10 cellular contexts compared by ENCODE assay signal in the genomic region with DNA sequence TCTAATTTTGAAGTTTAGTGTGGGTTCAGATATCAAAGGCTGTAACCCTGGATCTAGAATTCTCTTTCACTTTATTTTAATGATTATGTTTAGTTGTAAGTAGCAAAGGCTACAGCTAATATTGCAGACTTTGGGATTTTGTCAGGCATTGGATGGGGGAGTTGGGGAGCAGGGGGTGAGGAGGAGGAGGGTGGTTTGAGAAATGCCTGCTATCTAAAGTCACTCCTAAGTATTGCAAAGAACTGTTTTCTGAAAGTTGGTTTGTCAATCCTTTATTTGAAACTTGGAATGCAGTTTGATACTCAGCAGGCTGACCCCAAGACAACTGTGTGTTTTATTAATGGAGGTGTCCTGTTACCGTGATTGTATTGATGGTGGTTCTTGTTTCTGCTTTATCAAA. TPM values are rescaled to one million over a fixed set of nuclear protein-coding genes. Genes with fewer than 3 reads are reported as not detected.
DNase-seq lines count a peak whose midpoint lies in the region; ATAC-seq and TF ChIP-seq lines count a peak whose summit lies in the region.
"Had no signal": no experiment of that assay in that cellular context is flagged by ENCODE, and none has a peak within 500 bp of the region (broad histone marks: within the 10 kb centered on the region; RNA-seq: fewer than 3 reads in every experiment).

No MANE protein-coding gene starts in this region.

- intact Hi-C loops in stomach (cut with DNase I; ENCODE audit: low total_unique reads): loop anchor here (10.0 kb wide), 1 partner anchor 317 kb away; a partner anchor contains a TSS

- no peak for ATAC-seq in activated CD8-positive, alpha-beta memory T cell treated with anti-CD3 and anti-CD28 coated beads, Interleukin-2, amount 10 ng/mL, durations not matched to agents 7 days and 5 days
- no peak for ATAC-seq in activated CD8-positive, alpha-beta T cell treated with anti-CD3 and anti-CD28 coated beads, Interleukin-2, amount 10 ng/mL, durations not matched to agents 7 days and 5 days

- no peaks in the 10 kb centered on the region for H3K27me3 ChIP-seq in stomach

- peaks cover 15 to 29% (median 24%) of the 10 kb centered on the region in 4 donors for H3K4me1 ChIP-seq in stomach

- TF ChIP-seq EP300 in stomach (IDR thresholded peaks at IDR 0.05): no peak

- H3K4me3 ChIP-seq in iPS-18c (ENCODE audit: insufficient read depth, low read depth, low read length): peak overlapping the region; percentile 86
- H3K4me3 ChIP-seq in stomach: peak overlapping the region; percentile 71 to 90 (median 81)

- no peak for DNase-seq in activated CD8-positive, alpha-beta memory T cell treated with anti-CD3 and anti-CD28 coated beads, Interleukin-2, amount 10 ng/mL, durations not matched to agents 7 days and 5 days
- DNase-seq in activated CD8-positive, alpha-beta memory T cell treated with anti-CD3 and anti-CD28 coated beads, Interleukin-2, amount 50 U/mL, for 48 hours: no peak
- DNase-seq in activated CD8-positive, alpha-beta T cell treated with anti-CD3 and anti-CD28 coated beads, Interleukin-2, amount 10 ng/mL, durations not matched to agents 7 days and 5 days: no peak
- DNase-seq in stomach (no peak), anterior cingulate cortex (lab: John Stamatoyannopoulos, UW) (no peak), T1000 (lab: John Stamatoyannopoulos, UW) (no peak)
- no peak for DNase-seq in activated CD4-positive, CD25-positive, alpha-beta regulatory T cell treated with anti-CD3 and anti-CD28 coated beads, Interleukin-2, amount 50 U/mL, for 72 hours
- DNase-seq: activated CD4-positive, alpha-beta T cell treated with anti-CD3 and anti-CD28 coated beads, Interleukin-2, amount 50 U/mL, for 1 hour; NCI-H1092 had no signal

- no peaks in the 10 kb centered on the region for H3K9me3 Mint-ChIP-seq in activated CD8-positive, alpha-beta memory T cell treated with anti-CD3 and anti-CD28 coated beads, Interleukin-2, amount 10 ng/mL, durations not matched to agents 7 days and 5 days (ENCODE audit: low read depth)
- no peaks in the 10 kb centered on the region for H3K9me3 Mint-ChIP-seq in activated CD8-positive, alpha-beta T cell treated with anti-CD3 and anti-CD28 coated beads, Interleukin-2, amount 10 ng/mL, durations not matched to agents 7 days and 5 days (ENCODE audit: insufficient read depth)

- peaks cover 36% of the 10 kb centered on the region for H3K4me1 Mint-ChIP-seq in activated CD8-positive, alpha-beta memory T cell treated with anti-CD3 and anti-CD28 coated beads, Interleukin-2, amount 10 ng/mL, durations not matched to agents 7 days and 5 days
- H3K4me1 Mint-ChIP-seq in activated CD8-positive, alpha-beta T cell treated with anti-CD3 and anti-CD28 coated beads, Interleukin-2, amount 10 ng/mL, durations not matched to agents 7 days and 5 days (ENCODE audit: low read depth): peaks cover 37% of the 10 kb centered on the region

- peaks cover 21% of the 10 kb centered on the region for H3K36me3 Mint-ChIP-seq in activated CD8-positive, alpha-beta memory T cell treated with anti-CD3 and anti-CD28 coated beads, Interleukin-2, amount 10 ng/mL, durations not matched to agents 7 days and 5 days
- peaks cover 15% of the 10 kb centered on the region for H3K36me3 Mint-ChIP-seq in activated CD8-positive, alpha-beta T cell treated with anti-CD3 and anti-CD28 coated beads, Interleukin-2, amount 10 ng/mL, durations not matched to agents 7 days and 5 days (ENCODE audit: low read depth)

- no peak for TF ChIP-seq CTCF in stomach (IDR thresholded peaks at IDR 0.05)

- peak overlapping the region in 1 of 5 donors; percentile 89 for H3K27ac ChIP-seq in stomach

- CTCF ChIA-PET in activated CD8-positive, alpha-beta memory T cell treated with anti-CD3 and anti-CD28 coated beads, Interleukin-2, amount 10 ng/mL, durations not matched to agents 7 days and 5 days (lab: Charles Lee): interaction anchor here (0.8 to 2.3 kb wide), 3 partner anchors 8 to 24 kb away, joined by 3 to 10 read pairs (median 3); no protein-coding TSS in a partner anchor
- CTCF ChIA-PET in activated CD8-positive, alpha-beta T cell treated with anti-CD3 and anti-CD28 coated beads, Interleukin-2, amount 10 ng/mL, durations not matched to agents 7 days and 5 days (lab: Charles Lee): interaction anchor here (1.0 to 1.4 kb wide), 5 partner anchors 11 to 141 kb away, joined by 3 to 6 read pairs (median 4); no protein-coding TSS in a partner anchor

- no peaks in the 10 kb centered on the region for H3K27me3 Mint-ChIP-seq in activated CD8-positive, alpha-beta memory T cell treated with anti-CD3 and anti-CD28 coated beads, Interleukin-2, amount 10 ng/mL, durations not matched to agents 7 days and 5 days
- H3K27me3 Mint-ChIP-seq in activated CD8-positive, alpha-beta T cell treated with anti-CD3 and anti-CD28 coated beads, Interleukin-2, amount 10 ng/mL, durations not matched to agents 7 days and 5 days (ENCODE audit: low read depth): no peaks in the 10 kb centered on the region

- 22 to 52% (median 35%) methylated on average over 1 of the region's 1 CpG for WGBS in stomach, 5 donors

- H3K36me3 ChIP-seq in stomach: peaks cover 0 to 11% (median 8%) of the 10 kb centered on the region in 4 donors

- no peak for TF ChIP-seq POLR2A in stomach (IDR thresholded peaks at IDR 0.05)

- H3K4me3 Mint-ChIP-seq in activated CD8-positive, alpha-beta memory T cell treated with anti-CD3 and anti-CD28 coated beads, Interleukin-2, amount 10 ng/mL, durations not matched to agents 7 days and 5 days: peak overlapping the region; percentile 97
- H3K4me3 Mint-ChIP-seq in activated CD8-positive, alpha-beta T cell treated with anti-CD3 and anti-CD28 coated beads, Interleukin-2, amount 10 ng/mL, durations not matched to agents 7 days and 5 days: peak overlapping the region; percentile 97

- H3K9me3 ChIP-seq in iPS-18c (ENCODE audit: control insufficient read depth, insufficient read depth, low read length): no peaks in the 10 kb centered on the region
- no peaks in the 10 kb centered on the region for H3K9me3 ChIP-seq in stomach

- POLR2A ChIA-PET in activated CD8-positive, alpha-beta T cell treated with anti-CD3 and anti-CD28 coated beads, Interleukin-2, amount 10 ng/mL, durations not matched to agents 7 days and 5 days (lab: Charles Lee): no interaction called here

- peak overlapping the region; percentile 2 for H3K27ac Mint-ChIP-seq in activated CD8-positive, alpha-beta memory T cell treated with anti-CD3 and anti-CD28 coated beads, Interleukin-2, amount 10 ng/mL, durations not matched to agents 7 days and 5 days
- no peak overlapping the region for H3K27ac Mint-ChIP-seq in activated CD8-positive, alpha-beta T cell treated with anti-CD3 and anti-CD28 coated beads, Interleukin-2, amount 10 ng/mL, durations not matched to agents 7 days and 5 days

RNA-seq across cellular contexts. Expression of a gene that starts 1.2 kb away (rescaled TPM):
- total RNA-seq in activated CD8-positive, alpha-beta memory T cell treated with anti-CD3 and anti-CD28 coated beads, Interleukin-2, amount 10 ng/mL, durations not matched to agents 7 days and 5 days: 10 to 100 TPM; 27.2 to 27.5 TPM
- 10 to 100 TPM; 21.0 to 23.5 TPM for total RNA-seq in activated CD8-positive, alpha-beta T cell treated with anti-CD3 and anti-CD28 coated beads, Interleukin-2, amount 10 ng/mL, durations not matched to agents 7 days and 5 days
- 10 to 100 TPM; 14.9 to 46.3 (median 24.6) TPM for total RNA-seq in stomach
- polyA plus RNA-seq in stomach: 10 to 100 TPM; 43.5 to 56.3 (median 51.8) TPM
